Comparison of ENCODE assay signal across 1 cellular context in the genomic region with DNA sequence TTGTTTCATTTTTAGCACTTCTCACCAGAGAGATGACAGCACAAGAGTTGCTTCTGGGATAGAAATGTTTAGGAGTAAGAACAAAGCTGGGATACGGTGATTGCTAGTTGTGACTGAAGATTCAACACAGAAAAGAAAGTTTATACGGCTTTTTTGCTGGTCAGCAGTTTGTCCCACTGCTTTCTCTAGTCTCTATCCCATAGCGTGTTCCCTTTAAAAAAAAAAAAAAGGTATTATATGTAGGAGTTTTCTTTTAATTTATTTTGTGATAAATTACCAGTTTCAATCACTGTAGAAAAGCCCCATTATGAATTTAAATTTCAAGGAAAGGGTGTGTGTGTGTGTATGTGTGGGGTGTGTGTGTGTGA.
TF ChIP-seq lines count a peak whose summit lies in the region.

No MANE protein-coding gene starts in this region.

TF ChIP-seq in HepG2, 621 proteins besides CTCF, POLR2A, EP300 and RAD21 (continued from another document):
- TF ChIP-seq MLXIP (CRISPR knock-in tag; IDR thresholded peaks at IDR 0.05; ENCODE audit: borderline replicate concordance) (no peak), ZNF274 (CRISPR knock-in tag; IDR thresholded peaks at IDR 0.05) (no peak), MAFK (conservative IDR thresholded peaks at IDR 0.05 in 1 of 2, IDR thresholded peaks at IDR 0.05 in 1 of 2; ENCODE audit: low read length in 2 of 2) (peak; percentile 37 to 47; a peak in 1 of 4 replicates), MAFF (IDR thresholded peaks at IDR 0.05; ENCODE audit: low read depth, low read length) (0 out of 2 replicates have a peak, but pooled peaks have one; percentile 9), MED1 (CRISPR knock-in tag; IDR thresholded peaks at IDR 0.05) (no peak)
